ENCODE assay signal across 8 cellular contexts in genomic region chr11:113874096-113874919, GRCh38. TPM values are rescaled to one million over a fixed set of nuclear protein-coding genes. Genes with fewer than 3 reads are reported as not detected.
DNase-seq lines count a peak whose midpoint lies in the region; ATAC-seq and TF ChIP-seq lines count a peak whose summit lies in the region.

No MANE protein-coding gene starts in this region.

- peak overlapping the region; percentile 69 for H3K4me2 ChIP-seq in parathyroid adenoma (ENCODE audit: low read length)

- TF ChIP-seq CTCF in cardiac muscle cell (IDR thresholded peaks at IDR 0.05; ENCODE audit: low read depth, low read length) (no peak), RWPE1 (conservative IDR thresholded peaks at IDR 0.05; ENCODE audit: low read depth) (no peak), fibroblast of mammary gland (conservative IDR thresholded peaks at IDR 0.05; ENCODE audit: control insufficient read depth, insufficient read depth, low read depth, low read length) (no peak), parathyroid adenoma (IDR thresholded peaks at IDR 0.05) (no peak)

- no peaks in the 10 kb centered on the region for H3K9me3 ChIP-seq in cardiac muscle cell (ENCODE audit: low read depth)
- no peaks in the 10 kb centered on the region for H3K9me3 ChIP-seq in parathyroid adenoma (ENCODE audit: control insufficient read depth, low read length)

- CTCF ChIA-PET in RWPE1 (lab: Yijun Ruan, JAX), result interaction anchor here (0.6 kb wide), 2 partner anchors 11 to 379 kb away, joined by 3 read pairs; no protein-coding TSS in a partner anchor

- no peak for ATAC-seq in sciatic nerve

- H3K36me3 ChIP-seq in cardiac muscle cell (no peaks in the 10 kb centered on the region), parathyroid adenoma (ENCODE audit: control insufficient read depth, insufficient read depth, low read length) (no peaks in the 10 kb centered on the region)

- H3K4me3 ChIP-seq in cardiac muscle cell, result peak overlapping the region; percentile 85
- H3K4me3 ChIP-seq in fibroblast of mammary gland (ENCODE audit: control insufficient read depth, low read depth, low read length), result peak overlapping the region; percentile 73
- H3K4me3 ChIP-seq in parathyroid adenoma (ENCODE audit: low read depth, low read length), result peak overlapping the region; percentile 62

- peaks cover 2% of the 10 kb centered on the region for H3K79me2 ChIP-seq in parathyroid adenoma

- DNase-seq in cardiac muscle cell (ENCODE audit: low read depth in 1 of 2, low spot score in 1 of 2) (peak; percentile 14 to 53), cardiac septum (ENCODE audit: low spot score) (no peak), RWPE1 (ENCODE audit: low spot score) (peak; percentile 25), fibroblast of mammary gland (ENCODE audit: low read depth) (no peak), sciatic nerve (ENCODE audit: low spot score) (no peak), HuH-7.5 (ENCODE audit: low spot score) (no peak), NCI-H1694 (lab: John Stamatoyannopoulos, UW) (no peak)

- POLR2A ChIA-PET in RWPE1 (lab: Yijun Ruan, JAX; ENCODE audit: low non-redundant PET), result interaction anchor here (0.7 kb wide), 1 partner anchor 1779 kb away, joined by 3 read pairs; no protein-coding TSS in a partner anchor

- intact Hi-C loops in cardiac septum (cut with DNase I), result loop anchor here (10.0 kb wide), 2 partner anchors 70 to 320 kb away; no protein-coding TSS in a partner anchor
- intact Hi-C loops in sciatic nerve (cut with DNase I), result no loop called here

- peak overlapping the region; percentile 70 for H2AFZ ChIP-seq in parathyroid adenoma

- H3K27ac ChIP-seq in cardiac muscle cell, result peak overlapping the region; percentile 95
- peak overlapping the region; percentile 87 for H3K27ac ChIP-seq in RWPE1
- no peak overlapping the region for H3K27ac ChIP-seq in parathyroid adenoma

- H3K4me1 ChIP-seq in cardiac muscle cell (ENCODE audit: low read depth), result peaks cover 24% of the 10 kb centered on the region
- no peaks in the 10 kb centered on the region for H3K4me1 ChIP-seq in parathyroid adenoma

- H3K9ac ChIP-seq in parathyroid adenoma, result no peak overlapping the region

- H3K27me3 ChIP-seq in cardiac muscle cell, result no peaks in the 10 kb centered on the region
- H3K27me3 ChIP-seq in parathyroid adenoma (ENCODE audit: control insufficient read depth, insufficient read depth, low read length), result no peaks in the 10 kb centered on the region

RNA-seq across cellular contexts. Expression of gene USP28, which starts 1.1 kb away (rescaled TPM):
- total RNA-seq in cardiac muscle cell (95.9 and 148 TPM in 2 replicates), cardiac septum (139 TPM), sciatic nerve (23.0 TPM)
- polyA plus RNA-seq in cardiac muscle cell, result 99.2 and 105 TPM in 2 replicates

RNA-seq across cellular contexts. Expression of gene HTR3B, which starts 30.3 kb away (rescaled TPM):
- not detected in 2 replicates for total RNA-seq in cardiac muscle cell
- polyA plus RNA-seq in cardiac muscle cell, result not detected in 2 replicates
- total RNA-seq in cardiac septum, result not detected
- not detected for total RNA-seq in sciatic nerve

Comparison
In these comparisons a context has a peak if more than half of its experiments do, and no peak if none do; other contexts are left out.
1. DNase-seq: peak in cardiac muscle cell (2 of 2) and RWPE1 (single experiment); none in cardiac septum (single experiment), fibroblast of mammary gland (single experiment), sciatic nerve (single experiment), HuH-7.5 (single experiment) and NCI-H1694 (single experiment).
2. Peak in every context shown above with its lines, with median percentiles within 50 percentile points of each other: H3K4me3 ChIP-seq.